8 cellular contexts compared by ENCODE assay signal in the genomic region with DNA sequence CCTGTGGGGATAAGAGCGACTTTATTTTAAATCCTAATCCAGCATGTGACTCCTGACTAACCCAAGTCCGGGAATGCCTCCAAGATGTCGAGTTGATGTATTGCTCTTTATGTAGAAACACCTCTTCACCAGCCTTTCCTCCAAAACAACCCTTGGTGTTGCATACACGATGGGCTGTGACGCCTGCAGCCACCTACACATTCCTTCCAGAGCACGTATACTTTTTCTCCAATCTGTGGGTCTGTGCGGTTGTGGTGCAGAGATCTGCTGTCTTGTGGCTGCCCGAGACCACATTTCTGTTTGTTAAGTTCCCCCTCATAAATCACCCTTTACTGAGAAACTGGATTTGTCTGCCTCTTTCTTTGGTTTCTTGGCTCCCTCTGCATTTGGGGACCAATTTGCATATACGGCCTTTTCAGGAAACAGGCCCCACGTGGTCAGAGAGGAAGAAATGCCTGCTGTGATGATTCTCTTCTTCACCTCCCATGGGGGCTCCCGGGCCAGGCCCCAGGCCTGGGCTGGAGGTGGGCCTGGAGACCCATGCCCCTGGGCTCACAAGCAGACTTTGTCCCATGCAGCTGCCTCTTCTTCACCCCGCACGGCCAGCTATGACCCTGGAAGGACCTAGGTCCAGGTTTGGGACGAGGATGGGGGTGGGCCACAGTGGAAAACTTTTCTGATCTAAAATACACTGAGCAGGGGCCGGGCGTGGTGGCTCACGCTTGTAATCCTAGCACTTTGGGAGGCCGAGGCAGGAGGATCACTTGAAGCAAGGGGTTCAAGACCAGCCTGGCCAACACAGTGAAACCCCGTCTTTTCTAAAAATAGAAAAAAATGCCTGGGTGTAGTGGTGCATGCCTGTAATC.
DNase-seq lines count a peak whose midpoint lies in the region; ATAC-seq and TF ChIP-seq lines count a peak whose summit lies in the region.

No MANE protein-coding gene starts in this region.

- H3K4me1 ChIP-seq in ACC112 (ENCODE audit: control insufficient read depth, insufficient read depth, low read length, unreplicated experiment): peaks cover 41% of the 10 kb centered on the region

- peak; percentile 57 for ATAC-seq in GM19372 (IDR thresholded peaks at IDR 0.05; ENCODE audit: low read depth, unreplicated experiment)
- peak; percentile 36 for ATAC-seq in HG03575 (IDR thresholded peaks at IDR 0.05; ENCODE audit: extremely low read depth, insufficient number of reproducible peaks, low FRiP score, unreplicated experiment)

- no peak overlapping the region for H3K4me3 ChIP-seq in ACC112 (ENCODE audit: low read depth, low read length)
- H3K4me3 ChIP-seq in fibroblast of mammary gland (ENCODE audit: control insufficient read depth, low read depth, low read length): no peak overlapping the region
- H3K4me3 ChIP-seq in skeletal muscle cell (ENCODE audit: low read depth, low read length): no peak overlapping the region

- peak overlapping the region; percentile 85 for H3K27ac ChIP-seq in ACC112 (ENCODE audit: low read depth, low read length)

- no peaks in the 10 kb centered on the region for H3K36me3 ChIP-seq in ACC112 (ENCODE audit: insufficient read depth, low read length)

- no peaks in the 10 kb centered on the region for H3K79me2 ChIP-seq in ACC112 (ENCODE audit: control insufficient read depth, insufficient read depth, low read length, unreplicated experiment)

- DNase-seq in activated CD8-positive, alpha-beta memory T cell treated with anti-CD3 and anti-CD28 coated beads for 24 hours: peak; percentile 80
- DNase-seq in fibroblast of mammary gland (ENCODE audit: low read depth): peak; percentile 100
- DNase-seq in skeletal muscle cell (ENCODE audit: low read depth): peak; percentile 99
- DNase-seq in germinal center (ENCODE audit: low spot score): no peak
- no peak for DNase-seq in effector CD8-positive, alpha-beta T cell (lab: John Stamatoyannopoulos, UW)

- no peaks in the 10 kb centered on the region for H3K27me3 ChIP-seq in ACC112 (ENCODE audit: insufficient read depth, low read length)

- peak overlapping the region; percentile 56 for H2AFZ ChIP-seq in ACC112 (ENCODE audit: low read length, unreplicated experiment)

- no peak for TF ChIP-seq CTCF in fibroblast of mammary gland (conservative IDR thresholded peaks at IDR 0.05; ENCODE audit: control insufficient read depth, insufficient read depth, low read depth, low read length)

Comparison
In these comparisons a context has a peak if more than half of its experiments do, and no peak if none do; other contexts are left out.
1. DNase-seq: peak in activated CD8-positive, alpha-beta memory T cell treated with anti-CD3 and anti-CD28 coated beads for 24 hours (single experiment), fibroblast of mammary gland (single experiment) and skeletal muscle cell (single experiment); none in germinal center (single experiment) and effector CD8-positive, alpha-beta T cell (single experiment).